In genomic region chrX:1492421-1493012, GRCh38 we compare ENCODE assay signal across 13 cellular contexts. TPM values are rescaled to one million over a fixed set of nuclear protein-coding genes. Genes with fewer than 3 reads are reported as not detected.
DNase-seq lines count a peak whose midpoint lies in the region; ATAC-seq lines count a peak whose summit lies in the region.
"Had no signal": no experiment of that assay in that cellular context is flagged by ENCODE, and none has a peak within 500 bp of the region (broad histone marks: within the 10 kb centered on the region; RNA-seq: fewer than 3 reads in every experiment).

No MANE protein-coding gene starts in this region.

- CTCF ChIA-PET in activated CD4-positive, alpha-beta T cell treated with anti-CD3 and anti-CD28 coated beads, Interleukin-2, amount 10 ng/mL, durations not matched to agents 7 days and 5 days (lab: Charles Lee): no interaction called here

- peaks cover 6% of the 10 kb centered on the region; the same call in 1 of the 2 replicates for H3K9me3 ChIP-seq in Karpas-422 (ENCODE audit: low read length)
- H3K9me3 ChIP-seq: ascending aorta, ovary, thoracic aorta had no signal

- H2AFZ ChIP-seq in Karpas-422 (ENCODE audit: low read length): no peak overlapping the region

- H3K27ac Mint-ChIP-seq in activated CD4-positive, alpha-beta T cell treated with anti-CD3 and anti-CD28 coated beads, Interleukin-2, amount 10 ng/mL, durations not matched to agents 7 days and 5 days: peak overlapping the region; percentile 31
- no peak overlapping the region for H3K27ac Mint-ChIP-seq in activated naive CD8-positive, alpha-beta T cell treated with anti-CD3 and anti-CD28 coated beads, Interleukin-2, amount 50 U/mL, for 24 hours

- H3K27me3 Mint-ChIP-seq in activated CD4-positive, alpha-beta T cell treated with anti-CD3 and anti-CD28 coated beads, Interleukin-2, amount 10 ng/mL, durations not matched to agents 7 days and 5 days: no peaks in the 10 kb centered on the region
- no peaks in the 10 kb centered on the region for H3K27me3 Mint-ChIP-seq in activated naive CD8-positive, alpha-beta T cell treated with anti-CD3 and anti-CD28 coated beads, Interleukin-2, amount 50 U/mL, for 24 hours

- H3K4me3 Mint-ChIP-seq in activated CD4-positive, alpha-beta T cell treated with anti-CD3 and anti-CD28 coated beads, Interleukin-2, amount 10 ng/mL, durations not matched to agents 7 days and 5 days: no peak overlapping the region
- H3K4me3 Mint-ChIP-seq in activated naive CD8-positive, alpha-beta T cell treated with anti-CD3 and anti-CD28 coated beads, Interleukin-2, amount 50 U/mL, for 24 hours: peak overlapping the region; percentile 11

- H3K4me2 ChIP-seq in Karpas-422 (ENCODE audit: low read depth, low read length, poor library complexity, severe bottlenecking): peak overlapping the region; percentile 57

- H3K4me1 ChIP-seq in Karpas-422 (ENCODE audit: low read length): peaks cover 67% of the 10 kb centered on the region
- H3K4me1 ChIP-seq: ascending aorta had no signal

- no peaks in the 10 kb centered on the region for H3K27me3 ChIP-seq in Karpas-422 (ENCODE audit: low read length)
- H3K27me3 ChIP-seq: ascending aorta, ovary had no signal

- H3K79me2 ChIP-seq in Karpas-422 (ENCODE audit: low read length): peaks cover 22% of the 10 kb centered on the region

- H3K36me3 Mint-ChIP-seq in activated CD4-positive, alpha-beta T cell treated with anti-CD3 and anti-CD28 coated beads, Interleukin-2, amount 10 ng/mL, durations not matched to agents 7 days and 5 days (ENCODE audit: low read depth): peaks cover 49% of the 10 kb centered on the region
- H3K36me3 Mint-ChIP-seq in activated naive CD8-positive, alpha-beta T cell treated with anti-CD3 and anti-CD28 coated beads, Interleukin-2, amount 50 U/mL, for 24 hours (ENCODE audit: low read depth): peaks cover 22% of the 10 kb centered on the region

- H3K9ac ChIP-seq in Karpas-422 (ENCODE audit: low read length): peak overlapping the region; percentile 44

- H3K9me2 ChIP-seq in Karpas-422 (replicated peaks; ENCODE audit: insufficient read depth, low read length): no peaks in the 10 kb centered on the region

- no peaks in the 10 kb centered on the region for H4K20me1 ChIP-seq in Karpas-422 (ENCODE audit: insufficient read depth, low read depth, low read length)

- peaks cover 6% of the 10 kb centered on the region for H3K9me3 Mint-ChIP-seq in activated CD4-positive, alpha-beta T cell treated with anti-CD3 and anti-CD28 coated beads, Interleukin-2, amount 10 ng/mL, durations not matched to agents 7 days and 5 days
- H3K9me3 Mint-ChIP-seq in activated naive CD8-positive, alpha-beta T cell treated with anti-CD3 and anti-CD28 coated beads, Interleukin-2, amount 50 U/mL, for 24 hours: peaks cover 5% of the 10 kb centered on the region

- no peak for ATAC-seq in activated naive CD8-positive, alpha-beta T cell treated with anti-CD3 and anti-CD28 coated beads, Interleukin-2, amount 50 U/mL, for 24 hours
- ATAC-seq in HG03460 (IDR thresholded peaks at IDR 0.05; ENCODE audit: unreplicated experiment): no peak

- H3K4me3 ChIP-seq in Karpas-422 (ENCODE audit: low read length): peak overlapping the region; percentile 44
- H3K4me3 ChIP-seq: ascending aorta, ovary, thoracic aorta had no signal

- peaks cover 54% of the 10 kb centered on the region for H3K4me1 Mint-ChIP-seq in activated CD4-positive, alpha-beta T cell treated with anti-CD3 and anti-CD28 coated beads, Interleukin-2, amount 10 ng/mL, durations not matched to agents 7 days and 5 days
- H3K4me1 Mint-ChIP-seq in activated naive CD8-positive, alpha-beta T cell treated with anti-CD3 and anti-CD28 coated beads, Interleukin-2, amount 50 U/mL, for 24 hours: peaks cover 32% of the 10 kb centered on the region

- DNase-seq in activated CD4-positive, alpha-beta T cell treated with anti-CD3 and anti-CD28 coated beads, Interleukin-2, amount 10 ng/mL, durations not matched to agents 7 days and 5 days: peak; percentile 10
- no peak for DNase-seq in activated CD4-positive, alpha-beta T cell treated with anti-CD3 and anti-CD28 coated beads, Interleukin-2, amount 50 U/mL, for 4 hours
- DNase-seq in Karpas-422 (no peak), NCI-H82 treated with DMSO at 0.1 percent for 48 hours (lab: John Stamatoyannopoulos, UW; ENCODE audit: unreplicated experiment) (no peak), NCI-H1417 treated with DMSO at 0.1 percent for 48 hours (lab: John Stamatoyannopoulos, UW) (no peak)
- no peak for DNase-seq in activated naive CD8-positive, alpha-beta T cell treated with anti-CD3 and anti-CD28 coated beads, Interleukin-2, amount 50 U/mL, for 24 hours
- peak; percentile 21 for DNase-seq in stimulated activated CD8-positive, alpha-beta memory T cell treated with anti-CD3 and anti-CD28 coated beads, Interleukin-4, amount 100 ng/mL, for 48 hours
- DNase-seq: NCI-H1436 treated with DMSO at 0.1 percent for 48 hours, NCI-H510A treated with DMSO at 0.1 percent for 48 hours, ovary had no signal

- H3K36me3 ChIP-seq in Karpas-422 (ENCODE audit: insufficient read depth, low read length): peaks cover 30% of the 10 kb centered on the region
- H3K36me3 ChIP-seq: ascending aorta, ovary, thoracic aorta had no signal

- H3K27ac ChIP-seq in Karpas-422 (ENCODE audit: low read length): peak overlapping the region; percentile 96
- H3K27ac ChIP-seq: ascending aorta, ovary, thoracic aorta had no signal

- POLR2A ChIA-PET in activated CD4-positive, alpha-beta T cell treated with anti-CD3 and anti-CD28 coated beads, Interleukin-2, amount 10 ng/mL, durations not matched to agents 7 days and 5 days (lab: Charles Lee): no interaction called here

RNA-seq across cellular contexts. Expression of gene ASMTL, which starts 39.8 kb away (rescaled TPM):
- total RNA-seq in activated CD4-positive, alpha-beta T cell treated with anti-CD3 and anti-CD28 coated beads, Interleukin-2, amount 10 ng/mL, durations not matched to agents 7 days and 5 days: 10 to 100 TPM; 30.7 to 33.9 TPM
- total RNA-seq in Karpas-422 (2014; rRNA removed; shearing (Covaris generic); ENCODE audit: low replicate concordance): 18.4 and 51.0 TPM in 2 replicates

RNA-seq across cellular contexts. Expression of gene P2RY8, which starts 44.5 kb away (rescaled TPM):
- 100 to 1,000 TPM in 1 of 2 experiments, 10 to 100 TPM in 1; 99.1 to 107 TPM for total RNA-seq in activated CD4-positive, alpha-beta T cell treated with anti-CD3 and anti-CD28 coated beads, Interleukin-2, amount 10 ng/mL, durations not matched to agents 7 days and 5 days
- total RNA-seq in Karpas-422 (2014; rRNA removed; shearing (Covaris generic); ENCODE audit: low replicate concordance): 87.1 and 130 TPM in 2 replicates

Comparison
In these comparisons a context has a peak if more than half of its experiments do, and no peak if none do; other contexts are left out.
1. DNase-seq: peak in activated CD4-positive, alpha-beta T cell treated with anti-CD3 and anti-CD28 coated beads, Interleukin-2, amount 10 ng/mL, durations not matched to agents 7 days and 5 days (single experiment) and stimulated activated CD8-positive, alpha-beta memory T cell treated with anti-CD3 and anti-CD28 coated beads, Interleukin-4, amount 100 ng/mL, for 48 hours (single experiment); none in activated CD4-positive, alpha-beta T cell treated with anti-CD3 and anti-CD28 coated beads, Interleukin-2, amount 50 U/mL, for 4 hours (0 of 2), Karpas-422 (single experiment), activated naive CD8-positive, alpha-beta T cell treated with anti-CD3 and anti-CD28 coated beads, Interleukin-2, amount 50 U/mL, for 24 hours (single experiment), NCI-H82 treated with DMSO at 0.1 percent for 48 hours (single experiment) and NCI-H1417 treated with DMSO at 0.1 percent for 48 hours (single experiment).